In genomic region chr5:772932-773331, GRCh38 we compare ENCODE assay signal across 1 cellular context. TPM values are rescaled to one million over a fixed set of nuclear protein-coding genes. Genes with fewer than 3 reads are reported as not detected.
"Had no signal": no experiment of that assay in that cellular context is flagged by ENCODE, and none has a peak within 500 bp of the region (broad histone marks: within the 10 kb centered on the region; RNA-seq: fewer than 3 reads in every experiment).

No MANE protein-coding gene starts in this region.

RNA-seq across cellular contexts. Expression of gene ZDHHC11B, which starts 11.6 kb away (rescaled TPM):
- total RNA-seq: myocyte had no signal
